15 cellular contexts compared by ENCODE assay signal in genomic region chr15:43410572-43411214, GRCh38. TPM values are rescaled to one million over a fixed set of nuclear protein-coding genes. Genes with fewer than 3 reads are reported as not detected.
DNase-seq lines count a peak whose midpoint lies in the region; ATAC-seq, FAIRE-seq and TF ChIP-seq lines count a peak whose summit lies in the region.
"Had no signal": no experiment of that assay in that cellular context is flagged by ENCODE, and none has a peak within 500 bp of the region (broad histone marks: within the 10 kb centered on the region; RNA-seq: fewer than 3 reads in every experiment).

No MANE protein-coding gene starts in this region.

- no peak overlapping the region; the same call in 2 of the 3 replicates for H3K4me2 ChIP-seq in A549

- no peaks in the 10 kb centered on the region for H3K9me3 ChIP-seq in A549
- H3K9me3 ChIP-seq in lower lobe of right lung = no peaks in the 10 kb centered on the region
- H3K9me3 ChIP-seq in tibial nerve = no peaks in the 10 kb centered on the region
- H3K9me3 ChIP-seq: HAP-1, SJCRH30 had no signal

- H3K27ac Mint-ChIP-seq in brain = peak overlapping the region in 4 of 5 experiments; percentile 12 to 78 (median 28)
- H3K27ac Mint-ChIP-seq: activated T-helper 1 cell treated with anti-CD3 and anti-CD28 coated beads, Interleukin-12 subunit alpha, Interleukin-12 subunit beta, Interleukin-2, Interleukin-4 antibody, amounts not matched to agents 30 ng/mL and 10 ng/mL and 1 ng/mL, durations not matched to agents 14 hours and 24 hours and 36 hours; B cell had no signal

- intact Hi-C loops in lower lobe of right lung (cut with DNase I) = no loop called here

- no peaks in the 10 kb centered on the region for H3K4me1 Mint-ChIP-seq in brain
- H3K4me1 Mint-ChIP-seq: B cell had no signal

- peak in 1 of 2 experiments; percentile 5 for DNase-seq in A549 (ENCODE audit: low read depth in 1 of 2, low spot score in 1 of 2)
- peak; percentile 6 for DNase-seq in HCEC 1CT
- peak; percentile 2 for DNase-seq in iPS DF 4.7 (ENCODE audit: extremely low read depth, low spot score)
- no peak for DNase-seq in lower lobe of right lung
- DNase-seq in cerebellum (ENCODE audit: low spot score) = no peak
- DNase-seq in NCI-H1694 treated with DMSO at 0.1 percent for 48 hours (lab: John Stamatoyannopoulos, UW) = no peak
- DNase-seq in tibial nerve (ENCODE audit: low spot score in 2 of 2) = no peak
- DNase-seq: caudate nucleus, NCI-H1436 treated with DMSO at 0.1 percent for 48 hours, NCI-H774, SJCRH30 had no signal

- H3K4me3 ChIP-seq in A549 = no peak overlapping the region
- H3K4me3 ChIP-seq in lower lobe of right lung = no peak overlapping the region
- H3K4me3 ChIP-seq in tibial nerve = no peak overlapping the region
- H3K4me3 ChIP-seq: HAP-1, SJCRH30 had no signal

- CTCF ChIA-PET in A549 (lab: Yijun Ruan, JAX) = no interaction called here

- H3K9me3 Mint-ChIP-seq in brain = no peaks in the 10 kb centered on the region
- H3K9me3 Mint-ChIP-seq: activated T-helper 1 cell treated with anti-CD3 and anti-CD28 coated beads, Interleukin-12 subunit alpha, Interleukin-12 subunit beta, Interleukin-2, Interleukin-4 antibody, amounts not matched to agents 30 ng/mL and 10 ng/mL and 1 ng/mL, durations not matched to agents 14 hours and 24 hours and 36 hours had no signal

- TF ChIP-seq CTCF in A549 (IDR thresholded peaks at IDR 0.05) = no peak
- TF ChIP-seq CTCF in brain (conservative IDR thresholded peaks at IDR 0.05) = no peak
- no peak for TF ChIP-seq CTCF in lower lobe of right lung (IDR thresholded peaks at IDR 0.05)
- TF ChIP-seq CTCF in tibial nerve (IDR thresholded peaks at IDR 0.05) = no peak

- no peak for TF ChIP-seq POLR2A in A549 (IDR thresholded peaks at IDR 0.05; ENCODE audit: low read length)
- TF ChIP-seq POLR2A in tibial nerve (IDR thresholded peaks at IDR 0.05) = no peak

- peaks cover 7% of the 10 kb centered on the region; the same call in 2 of the 3 replicates for H3K4me1 ChIP-seq in A549
- no peaks in the 10 kb centered on the region for H3K4me1 ChIP-seq in lower lobe of right lung
- no peaks in the 10 kb centered on the region for H3K4me1 ChIP-seq in tibial nerve
- H3K4me1 ChIP-seq: HAP-1, SJCRH30 had no signal

- FAIRE-seq in A549 (lab: Jason Lieb, UNC) = no peak

- no peak overlapping the region for H3K4me3 Mint-ChIP-seq in brain
- H3K4me3 Mint-ChIP-seq: activated T-helper 1 cell treated with anti-CD3 and anti-CD28 coated beads, Interleukin-12 subunit alpha, Interleukin-12 subunit beta, Interleukin-2, Interleukin-4 antibody, amounts not matched to agents 30 ng/mL and 10 ng/mL and 1 ng/mL, durations not matched to agents 14 hours and 24 hours and 36 hours; B cell had no signal

- 91% methylated on average over 5 of the region's 5 CpGs for WGBS in A549 (ENCODE audit: missing lambda C conversion rate)
- 64 to 66% methylated on average over 5 of the region's 5 CpGs for WGBS in tibial nerve, 2 donors

- no peak for TF ChIP-seq EP300 in A549 (IDR thresholded peaks at IDR 0.05)
- no peak for TF ChIP-seq EP300 in tibial nerve (IDR thresholded peaks at IDR 0.05)

- ATAC-seq in A549 (peak; percentile 47 to 65; a peak in 3 of 6 replicates), lower lobe of right lung (no peak)

- POLR2A ChIA-PET in A549 (lab: Yijun Ruan, JAX) = no interaction called here

- no peaks in the 10 kb centered on the region for H3K27me3 Mint-ChIP-seq in brain
- H3K27me3 Mint-ChIP-seq: B cell had no signal

- no peak for TF ChIP-seq RAD21 in A549 (conservative IDR thresholded peaks at IDR 0.05 in 1 of 2, IDR thresholded peaks at IDR 0.05 in 1 of 2)

- H3K27me3 ChIP-seq in lower lobe of right lung (ENCODE audit: low read depth) (no peaks in the 10 kb centered on the region), tibial nerve (no peaks in the 10 kb centered on the region)
- H3K27me3 ChIP-seq: SJCRH30 had no signal

- H3K36me3 ChIP-seq in lower lobe of right lung (peaks cover 100% of the 10 kb centered on the region), tibial nerve (peaks cover 0 to 98% (median 28%) of the 10 kb centered on the region in 3 donors)

- peak overlapping the region; percentile 10 to 52; a peak in 3 of 6 replicates for H3K27ac ChIP-seq in A549
- H3K27ac ChIP-seq in lower lobe of right lung = no peak overlapping the region
- no peak overlapping the region for H3K27ac ChIP-seq in tibial nerve
- H3K27ac ChIP-seq: SJCRH30 had no signal

- H3K36me3 Mint-ChIP-seq in brain = peaks cover 94% of the 10 kb centered on the region

TF ChIP-seq in A549, 52 proteins besides CTCF, POLR2A, EP300 and RAD21:
- TF ChIP-seq CHD2 (IDR thresholded peaks at IDR 0.05; ENCODE audit: low read length, partially characterized antibody) (no peak), POLR2AphosphoS2 (conservative IDR thresholded peaks at IDR 0.05; ENCODE audit: low read length) (no peak), BHLHE40 (IDR thresholded peaks at IDR 0.05; ENCODE audit: low read depth, low read length) (no peak), ZC3H11A (IDR thresholded peaks at IDR 0.05) (no peak), EHMT2 (IDR thresholded peaks at IDR 0.05; ENCODE audit: low read depth) (no peak), SREBF2 (IDR thresholded peaks at IDR 0.05) (no peak), MAZ (IDR thresholded peaks at IDR 0.05; ENCODE audit: borderline replicate concordance, low read depth, low read length) (no peak), RFX5 (IDR thresholded peaks at IDR 0.05) (no peak), FOXS1 (CRISPR knock-in tag; IDR thresholded peaks at IDR 0.05) (no peak)
- TF ChIP-seq, protein P1, sequence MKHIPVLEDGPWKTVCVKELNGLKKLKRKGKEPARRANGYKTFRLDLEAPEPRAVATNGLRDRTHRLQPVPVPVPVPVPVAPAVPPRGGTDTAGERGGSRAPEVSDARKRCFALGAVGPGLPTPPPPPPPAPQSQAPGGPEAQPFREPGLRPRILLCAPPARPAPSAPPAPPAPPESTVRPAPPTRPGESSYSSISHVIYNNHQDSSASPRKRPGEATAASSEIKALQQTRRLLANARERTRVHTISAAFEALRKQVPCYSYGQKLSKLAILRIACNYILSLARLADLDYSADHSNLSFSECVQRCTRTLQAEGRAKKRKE (CRISPR knock-in tag; IDR thresholded peaks at IDR 0.05; ENCODE audit: low read depth) = no peak

RNA-seq across cellular contexts. Expression of gene TUBGCP4, which starts 39.8 kb away (rescaled TPM):
- 10.4 and 12.4 TPM in 2 replicates for polyA plus RNA-seq in A549 (2011; rRNA removed)
- 3.7 and 5.1 TPM in 2 replicates for polyA plus RNA-seq in A549 (2012; cell fraction: cytosol; rRNA removed)
- polyA plus RNA-seq in A549 (2012; cell fraction: nucleus; rRNA removed) = 9.1 and 11.1 TPM in 2 replicates
- polyA plus RNA-seq in A549 (2017; fragmentation: RNase III; extraction: RNeasy Plus Mini Kit Qiagen cat#74134 plus additional on column Dnase treatment) = 6.5 to 6.7 TPM (median 6.6 TPM) in 3 replicates
- polyA minus RNA-seq in A549 (2011; rRNA and poly(A)+ RNA removed) = 13.7 and 17.1 TPM in 2 replicates
- 20.7 TPM for polyA plus RNA-seq in brain (ENCODE audit: insufficient read depth, low read depth, low replicate concordance)
- 21.6 TPM for total RNA-seq in lower lobe of right lung
- total RNA-seq in cerebellum = 15.9 TPM
- 10 to 100 TPM; 11.8 to 17.5 (median 14.3) TPM for total RNA-seq in tibial nerve

RNA-seq across cellular contexts. Expression of gene ZSCAN29, which starts 39.9 kb away (rescaled TPM):
- polyA plus RNA-seq in A549 (2011; rRNA removed) = 10.7 and 13.8 TPM in 2 replicates
- polyA plus RNA-seq in A549 (2012; cell fraction: cytosol; rRNA removed) = 4.1 and 4.4 TPM in 2 replicates
- 5.0 and 8.6 TPM in 2 replicates for polyA plus RNA-seq in A549 (2012; cell fraction: nucleus; rRNA removed)
- 12.7 to 14.4 TPM (median 13.7 TPM) in 3 replicates for polyA plus RNA-seq in A549 (2017; fragmentation: RNase III; extraction: RNeasy Plus Mini Kit Qiagen cat#74134 plus additional on column Dnase treatment)
- polyA minus RNA-seq in A549 (2011; rRNA and poly(A)+ RNA removed) = 9.3 and 9.8 TPM in 2 replicates
- 11.7 TPM for polyA plus RNA-seq in brain (ENCODE audit: insufficient read depth, low read depth, low replicate concordance)
- total RNA-seq in lower lobe of right lung = 24.3 TPM
- 33.9 TPM for total RNA-seq in cerebellum
- 10 to 100 TPM; 27.0 to 48.0 (median 31.6) TPM for total RNA-seq in tibial nerve

Comparison
In these comparisons a context has a peak if more than half of its experiments do, and no peak if none do; other contexts are left out.
1. ATAC-seq: peak in A549 (2 of 2); none in lower lobe of right lung (0 of 2).
2. DNase-seq: peak in HCEC 1CT (single experiment) and iPS DF 4.7 (single experiment); none in lower lobe of right lung (single experiment), cerebellum (single experiment), NCI-H1694 treated with DMSO at 0.1 percent for 48 hours (single experiment) and tibial nerve (0 of 2).
3. H3K27ac ChIP-seq: peak in A549 (2 of 2); none in lower lobe of right lung (single experiment) and tibial nerve (0 of 4).